In the genomic region with DNA sequence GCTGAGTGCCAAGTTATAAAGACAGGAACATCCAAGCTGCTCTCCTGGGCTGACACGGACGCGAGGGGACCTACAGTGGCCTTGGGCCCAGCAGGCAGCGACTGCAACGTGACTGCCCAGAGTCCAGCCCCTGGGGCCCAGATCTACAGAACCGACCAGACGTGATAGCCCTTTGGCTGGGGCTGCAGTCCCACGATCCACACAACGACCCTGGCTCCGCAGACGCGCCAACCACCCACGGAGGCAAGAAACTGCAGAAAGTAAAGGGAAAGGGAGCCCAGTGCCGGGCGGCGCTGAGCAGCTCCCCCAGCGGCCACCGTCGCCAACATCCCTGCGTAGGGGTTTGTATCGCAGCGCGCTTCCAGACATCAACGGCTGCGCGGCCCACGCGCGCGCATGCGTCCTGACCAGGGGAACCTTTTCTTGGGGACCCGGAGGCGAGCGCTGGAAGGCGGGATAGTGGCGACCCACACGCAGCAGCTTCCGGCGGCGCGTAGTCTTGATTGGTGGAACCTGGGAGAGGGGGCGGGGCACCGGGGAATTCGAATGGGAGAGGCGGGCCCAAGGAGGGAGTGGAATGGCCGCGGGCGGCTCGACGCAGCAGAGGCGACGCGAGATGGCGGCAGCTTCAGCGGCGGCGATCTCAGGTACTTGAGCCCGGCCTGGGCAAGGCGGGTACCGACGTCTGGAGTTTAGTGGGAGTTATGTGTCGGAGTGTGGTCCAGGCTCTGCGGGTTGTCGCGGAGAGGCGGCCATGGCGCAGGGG, we compare ENCODE assay signal across 8 cellular contexts. TPM values are rescaled to one million over a fixed set of nuclear protein-coding genes. Genes with fewer than 3 reads are reported as not detected.
DNase-seq lines count a peak whose midpoint lies in the region; TF ChIP-seq lines count a peak whose summit lies in the region.

Gene KIF22, plus strand, starts transcription at position 569 of the 766 bp plus-strand sequence. Its CDS starts 9 bp downstream, at position 578.

- peak; percentile 84 for TF ChIP-seq CTCF in GM20000 (IDR thresholded peaks at IDR 0.05; ENCODE audit: extremely low read depth, missing control alignments)

- peak; percentile 99 for DNase-seq in COR-L47 (lab: John Stamatoyannopoulos, UW)
- peak; percentile 97 for DNase-seq in GM20000 (ENCODE audit: low spot score)
- peak; percentile 99 for DNase-seq in HT-29 (ENCODE audit: low spot score)
- peak; percentile 99 for DNase-seq in NK-92 treated with Interleukin-12 subunit alpha and Interleukin-12 subunit beta, amount 100 ng/mL, for 24 hours (lab: John Stamatoyannopoulos, UW)
- DNase-seq in activated CD8-positive, alpha-beta memory T cell treated with anti-CD3 and anti-CD28 coated beads for 24 hours, result peak; percentile 99
- DNase-seq in effector CD8-positive, alpha-beta T cell (lab: John Stamatoyannopoulos, UW), result peak; percentile 100
- DNase-seq in lung microvascular endothelial cell (ENCODE audit: low read depth in 2 of 2), result peak; percentile 99
- peak; percentile 100 for DNase-seq in stimulated activated CD4-positive, alpha-beta T cell treated with anti-CD3 and anti-CD28 coated beads, TNF-alpha, amount 100 ng/mL, for 48 hours (ENCODE audit: low read depth in 3 of 3)

RNA-seq across cellular contexts. Expression of gene KIF22, which starts in this region (rescaled TPM):
- 127 and 134 TPM in 2 replicates for total RNA-seq in HT-29 (2014; rRNA removed; shearing (Covaris generic))
- total RNA-seq in lung microvascular endothelial cell, result 13.5 and 30.5 TPM in 2 replicates

Comparison
In these comparisons a context has a peak if more than half of its experiments do, and no peak if none do; other contexts are left out.
1. Peak in every context shown above with its lines: DNase-seq.